Comparison of ENCODE assay signal across 9 cellular contexts in the genomic region with DNA sequence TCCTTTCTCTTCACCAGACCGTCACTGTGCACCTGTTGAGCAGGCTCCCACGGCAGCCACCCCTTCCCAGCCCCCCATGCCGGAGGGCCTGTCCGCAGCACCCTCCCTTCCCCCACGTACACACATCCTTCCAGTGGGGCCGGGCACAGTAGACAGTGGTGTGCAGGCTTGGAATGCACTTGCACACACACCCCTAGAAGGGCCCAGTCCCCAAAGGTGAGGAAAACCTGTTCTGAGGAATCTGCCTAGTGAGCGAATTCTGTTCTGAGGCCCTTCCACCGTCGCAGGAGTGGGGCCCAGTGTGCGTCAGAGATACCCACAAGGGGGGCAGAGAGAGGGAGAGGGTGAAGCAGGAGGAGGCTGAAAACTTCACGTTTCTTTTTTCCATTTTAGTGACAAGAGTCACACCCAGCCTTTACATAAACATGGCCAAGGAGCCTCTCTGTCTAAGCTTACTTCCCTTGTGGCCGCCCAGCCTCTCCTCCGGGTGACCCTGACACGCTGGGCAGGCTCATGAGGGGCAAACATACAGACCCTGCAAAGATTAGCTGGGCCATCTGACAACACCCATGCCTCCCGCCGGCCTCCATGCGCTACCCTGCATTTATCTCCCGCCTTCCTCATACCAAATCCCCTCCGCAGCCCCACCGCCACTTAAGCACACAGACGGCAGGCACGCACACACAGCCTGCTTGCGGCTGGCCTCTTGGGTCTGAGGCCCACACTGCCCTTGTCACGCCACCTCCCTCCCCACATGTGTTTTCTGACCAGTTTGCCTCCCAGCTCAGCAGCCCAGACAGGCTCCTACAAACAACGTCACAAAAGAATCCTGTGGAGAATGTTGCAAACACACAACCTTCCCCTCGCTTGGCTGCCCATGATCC. TPM values are rescaled to one million over a fixed set of nuclear protein-coding genes. Genes with fewer than 3 reads are reported as not detected.
DNase-seq lines count a peak whose midpoint lies in the region; ATAC-seq, FAIRE-seq and TF ChIP-seq lines count a peak whose summit lies in the region.
"Had no signal": no experiment of that assay in that cellular context is flagged by ENCODE, and none has a peak within 500 bp of the region (broad histone marks: within the 10 kb centered on the region; RNA-seq: fewer than 3 reads in every experiment).

No MANE protein-coding gene starts in this region.

- H3K4me1 Mint-ChIP-seq in activated naive CD8-positive, alpha-beta T cell treated with anti-CD3 and anti-CD28 coated beads, Interleukin-2, amount 50 U/mL, for 24 hours, result peaks cover 66% of the 10 kb centered on the region

- H3K27me3 ChIP-seq in Karpas-422 (ENCODE audit: low read length), result no peaks in the 10 kb centered on the region
- H3K27me3 ChIP-seq in parathyroid adenoma (ENCODE audit: control insufficient read depth, insufficient read depth, low read length), result no peaks in the 10 kb centered on the region

- H3K27me3 Mint-ChIP-seq in activated naive CD8-positive, alpha-beta T cell treated with anti-CD3 and anti-CD28 coated beads, Interleukin-2, amount 50 U/mL, for 24 hours, result no peaks in the 10 kb centered on the region

- H3K9ac ChIP-seq in Karpas-422 (ENCODE audit: low read length) (no peak overlapping the region), parathyroid adenoma (peak overlapping the region; percentile 99)

- H3K9me3 ChIP-seq in Karpas-422 (ENCODE audit: low read length) (no peaks in the 10 kb centered on the region), parathyroid adenoma (ENCODE audit: control insufficient read depth, low read length) (no peaks in the 10 kb centered on the region)

- DNase-seq in AG08395 (ENCODE audit: low spot score), result peak; percentile 86
- no peak for DNase-seq in Karpas-422
- peak; percentile 53 for DNase-seq in activated naive CD8-positive, alpha-beta T cell treated with anti-CD3 and anti-CD28 coated beads, Interleukin-2, amount 50 U/mL, for 24 hours
- peak; percentile 66 for DNase-seq in Right ventricle myocardium superior
- DNase-seq in GM12892 (ENCODE audit: insufficient read length), result no peak
- DNase-seq in NCI-H2029 treated with DMSO at 0.1 percent for 48 hours (lab: John Stamatoyannopoulos, UW), result no peak

- no peaks in the 10 kb centered on the region for H3K9me2 ChIP-seq in Karpas-422 (replicated peaks; ENCODE audit: insufficient read depth, low read length)

- H3K36me3 ChIP-seq in Karpas-422 (ENCODE audit: insufficient read depth, low read length) (no peaks in the 10 kb centered on the region), parathyroid adenoma (ENCODE audit: control insufficient read depth, insufficient read depth, low read length) (no peaks in the 10 kb centered on the region)

- no peak for TF ChIP-seq POLR2A in GM12892 (IDR thresholded peaks at IDR 0.05; ENCODE audit: low read depth, low read length)

- intact Hi-C loops in Right ventricle myocardium superior (cut with DNase I), result no loop called here

- H3K4me1 ChIP-seq in Karpas-422 (ENCODE audit: low read length) (peaks cover 18% of the 10 kb centered on the region), parathyroid adenoma (peaks cover 29% of the 10 kb centered on the region)

- TF ChIP-seq CTCF in parathyroid adenoma (IDR thresholded peaks at IDR 0.05), result no peak

- H3K9me3 Mint-ChIP-seq in activated naive CD8-positive, alpha-beta T cell treated with anti-CD3 and anti-CD28 coated beads, Interleukin-2, amount 50 U/mL, for 24 hours, result no peaks in the 10 kb centered on the region

- H3K36me3 Mint-ChIP-seq in activated naive CD8-positive, alpha-beta T cell treated with anti-CD3 and anti-CD28 coated beads, Interleukin-2, amount 50 U/mL, for 24 hours (ENCODE audit: low read depth), result peaks cover 3% of the 10 kb centered on the region

- H3K4me3 ChIP-seq in Karpas-422 (ENCODE audit: low read length) (no peak overlapping the region), parathyroid adenoma (ENCODE audit: low read depth, low read length) (peak overlapping the region; percentile 71)

- peak; percentile 52 for ATAC-seq in activated naive CD8-positive, alpha-beta T cell treated with anti-CD3 and anti-CD28 coated beads, Interleukin-2, amount 50 U/mL, for 24 hours
- ATAC-seq in Right ventricle myocardium superior (ENCODE audit: poor library complexity) (peak; percentile 21), GM21825 (IDR thresholded peaks at IDR 0.05; ENCODE audit: unreplicated experiment) (no peak)

- peak overlapping the region; percentile 91 for H3K27ac Mint-ChIP-seq in activated naive CD8-positive, alpha-beta T cell treated with anti-CD3 and anti-CD28 coated beads, Interleukin-2, amount 50 U/mL, for 24 hours

- H3K4me2 ChIP-seq in Karpas-422 (ENCODE audit: low read depth, low read length, poor library complexity, severe bottlenecking) (peak overlapping the region; percentile 85), parathyroid adenoma (ENCODE audit: low read length) (peak overlapping the region; percentile 60)

- FAIRE-seq in GM12892 (lab: Jason Lieb, UNC), result no peak
- FAIRE-seq: frontal cortex had no signal

- H3K27ac ChIP-seq in Karpas-422 (ENCODE audit: low read length) (no peak overlapping the region), parathyroid adenoma (peak overlapping the region; percentile 99)

- H4K20me1 ChIP-seq in Karpas-422 (ENCODE audit: insufficient read depth, low read depth, low read length), result peaks cover 14% of the 10 kb centered on the region; the same call in 1 of the 2 replicates

- peaks cover 6% of the 10 kb centered on the region; the same call in 1 of the 2 replicates for H3K79me2 ChIP-seq in Karpas-422 (ENCODE audit: low read length)
- H3K79me2 ChIP-seq in parathyroid adenoma, result peaks cover 70% of the 10 kb centered on the region

- H3K4me3 Mint-ChIP-seq in activated naive CD8-positive, alpha-beta T cell treated with anti-CD3 and anti-CD28 coated beads, Interleukin-2, amount 50 U/mL, for 24 hours, result peak overlapping the region; percentile 89

- no peak overlapping the region for H2AFZ ChIP-seq in Karpas-422 (ENCODE audit: low read length)
- no peak overlapping the region for H2AFZ ChIP-seq in parathyroid adenoma

RNA-seq across cellular contexts. Expression of gene ZBTB4, which starts 1.8 kb away (rescaled TPM):
- total RNA-seq in Karpas-422 (2014; rRNA removed; shearing (Covaris generic); ENCODE audit: low replicate concordance), result 5.5 and 7.2 TPM in 2 replicates
- 60.3 TPM for total RNA-seq in Right ventricle myocardium superior
- polyA plus RNA-seq in GM12892 (2012; ENCODE audit: missing spikeins), result 7.7 TPM

RNA-seq across cellular contexts. Expression of gene SLC35G6, which starts 3.6 kb away (rescaled TPM):
- not detected in 2 replicates for total RNA-seq in Karpas-422 (2014; rRNA removed; shearing (Covaris generic); ENCODE audit: low replicate concordance)
- total RNA-seq in Right ventricle myocardium superior, result not detected
- polyA plus RNA-seq in GM12892 (2012; ENCODE audit: missing spikeins), result 0.19 TPM
- total RNA-seq: frontal cortex had no signal

RNA-seq across cellular contexts. Expression of gene POLR2A, which starts 6.5 kb away (rescaled TPM):
- total RNA-seq in Karpas-422 (2014; rRNA removed; shearing (Covaris generic); ENCODE audit: low replicate concordance), result 78.8 and 169 TPM in 2 replicates
- 32.9 TPM for total RNA-seq in Right ventricle myocardium superior
- polyA plus RNA-seq in GM12892 (2012; ENCODE audit: missing spikeins), result 53.1 TPM

RNA-seq across cellular contexts. Expression of gene CHRNB1, which starts 32.8 kb away (rescaled TPM):
- total RNA-seq in Karpas-422 (2014; rRNA removed; shearing (Covaris generic); ENCODE audit: low replicate concordance), result 3.6 and 6.6 TPM in 2 replicates
- total RNA-seq in Right ventricle myocardium superior, result 9.8 TPM
- polyA plus RNA-seq in GM12892 (2012; ENCODE audit: missing spikeins), result 12.8 TPM

RNA-seq across cellular contexts. Expression of gene FGF11, which starts 38.3 kb away (rescaled TPM):
- 0.32 and 0.67 TPM in 2 replicates for total RNA-seq in Karpas-422 (2014; rRNA removed; shearing (Covaris generic); ENCODE audit: low replicate concordance)
- 9.8 TPM for total RNA-seq in Right ventricle myocardium superior
- 11.9 TPM for polyA plus RNA-seq in GM12892 (2012; ENCODE audit: missing spikeins)

Comparison
In these comparisons a context has a peak if more than half of its experiments do, and no peak if none do; other contexts are left out.
1. DNase-seq: peak in AG08395 (single experiment), activated naive CD8-positive, alpha-beta T cell treated with anti-CD3 and anti-CD28 coated beads, Interleukin-2, amount 50 U/mL, for 24 hours (single experiment) and Right ventricle myocardium superior (single experiment); none in Karpas-422 (single experiment), GM12892 (single experiment) and NCI-H2029 treated with DMSO at 0.1 percent for 48 hours (single experiment).